Comparison of ENCODE assay signal across 8 cellular contexts in the genomic region with DNA sequence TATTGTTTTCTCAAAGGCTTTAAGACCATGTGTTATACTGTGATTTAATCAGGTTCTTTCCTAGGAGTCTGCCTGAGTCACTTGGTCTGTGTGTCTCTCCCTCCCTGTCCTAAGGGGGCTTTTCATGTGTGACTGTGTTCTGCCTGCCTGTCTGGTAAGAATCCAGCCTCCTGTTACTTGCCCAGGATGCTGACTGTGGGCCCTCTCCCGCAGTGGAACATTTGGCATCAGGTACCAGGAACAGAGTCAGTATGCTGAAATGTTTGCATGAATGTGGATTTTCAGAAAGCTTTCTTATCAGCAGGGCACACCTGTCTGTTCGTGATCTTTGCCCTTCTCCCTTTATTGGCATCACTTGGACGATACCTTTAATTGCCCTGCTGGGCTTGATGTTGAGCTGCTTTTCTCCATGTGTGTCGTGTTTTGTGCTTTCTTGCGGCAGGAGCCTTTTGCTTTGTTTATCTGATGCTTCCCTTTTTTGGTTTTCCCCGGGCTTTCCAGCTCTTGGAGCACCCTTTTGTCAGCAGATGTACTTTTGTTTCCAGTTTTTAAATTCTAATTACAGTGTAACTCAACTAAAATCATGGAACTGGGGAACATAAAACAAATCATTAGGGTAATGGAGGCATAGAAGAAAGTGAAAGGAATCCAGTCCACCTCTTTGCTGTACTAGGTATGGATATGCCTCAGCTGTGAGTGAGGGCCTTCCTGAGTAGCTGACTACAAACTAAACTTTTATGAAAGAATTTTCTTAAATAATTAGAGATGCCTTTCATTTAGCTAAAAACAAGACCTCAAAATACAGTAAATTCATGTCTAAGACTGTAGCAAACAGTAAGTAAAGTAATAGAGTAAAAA.
A peak's percentile ranks its signal among the peaks of the same experiment; 100 is the strongest.
DNase-seq lines count a peak whose midpoint lies in the region; ATAC-seq and TF ChIP-seq lines count a peak whose summit lies in the region.

No MANE protein-coding gene starts in this region.

- CTCF ChIA-PET in Caco-2 (lab: Charles Lee), result no interaction called here

- no peaks in the 10 kb centered on the region for H3K27me3 ChIP-seq in Caco-2 (replicated peaks; ENCODE audit: control insufficient read depth, insufficient read depth, low read length)

- no peaks in the 10 kb centered on the region for H3K9me3 Mint-ChIP-seq in Caco-2 (ENCODE audit: unreplicated experiment)
- no peaks in the 10 kb centered on the region for H3K9me3 Mint-ChIP-seq in dendritic cell treated with granulocyte-macrophage colony-stimulating factor and Interleukin-4, amounts not matched to agents 40 ng/mL and 50 ng/mL, for 4 days
- no peaks in the 10 kb centered on the region for H3K9me3 Mint-ChIP-seq in naive thymus-derived CD8-positive, alpha-beta T cell

- peaks cover 10% of the 10 kb centered on the region; the same call in 1 of the 2 replicates for H3K4me1 ChIP-seq in Caco-2

- H3K27ac Mint-ChIP-seq in Caco-2 (ENCODE audit: unreplicated experiment), result peak overlapping the region; percentile 71
- peak overlapping the region; percentile 83 for H3K27ac Mint-ChIP-seq in dendritic cell treated with granulocyte-macrophage colony-stimulating factor and Interleukin-4, amounts not matched to agents 40 ng/mL and 50 ng/mL, for 4 days
- peak overlapping the region in 6 of 10 donors; percentile 25 to 89 (median 46) for H3K27ac Mint-ChIP-seq in naive thymus-derived CD8-positive, alpha-beta T cell

- H3K9me3 ChIP-seq in Caco-2, result no peaks in the 10 kb centered on the region

- no peak overlapping the region for H3K4me3 ChIP-seq in Caco-2 (ENCODE audit: low read depth, low read length)

- no peaks in the 10 kb centered on the region for H3K27me3 Mint-ChIP-seq in Caco-2 (ENCODE audit: insufficient read depth, unreplicated experiment)
- no peaks in the 10 kb centered on the region for H3K27me3 Mint-ChIP-seq in dendritic cell treated with granulocyte-macrophage colony-stimulating factor and Interleukin-4, amounts not matched to agents 40 ng/mL and 50 ng/mL, for 4 days
- no peaks in the 10 kb centered on the region for H3K27me3 Mint-ChIP-seq in naive thymus-derived CD8-positive, alpha-beta T cell

- POLR2A ChIA-PET in Caco-2 (lab: Charles Lee), result no interaction called here
- POLR2A ChIA-PET in naive thymus-derived CD8-positive, alpha-beta T cell (lab: Charles Lee), result no interaction called here

- ATAC-seq in naive thymus-derived CD8-positive, alpha-beta T cell, result no peak
- ATAC-seq in HG03469 (IDR thresholded peaks at IDR 0.05; ENCODE audit: unreplicated experiment) (no peak), HG02938 (IDR thresholded peaks at IDR 0.05; ENCODE audit: unreplicated experiment) (no peak)

- peaks cover 6% of the 10 kb centered on the region for H3K36me3 Mint-ChIP-seq in Caco-2 (ENCODE audit: insufficient read depth, unreplicated experiment)
- peaks cover 25% of the 10 kb centered on the region for H3K36me3 Mint-ChIP-seq in dendritic cell treated with granulocyte-macrophage colony-stimulating factor and Interleukin-4, amounts not matched to agents 40 ng/mL and 50 ng/mL, for 4 days (ENCODE audit: low read depth)
- peaks cover 0 to 41% (median 8%) of the 10 kb centered on the region in 3 donors for H3K36me3 Mint-ChIP-seq in naive thymus-derived CD8-positive, alpha-beta T cell

- H3K36me3 ChIP-seq in Caco-2 (ENCODE audit: control insufficient read depth, insufficient read depth, low read length), result no peaks in the 10 kb centered on the region

- no peak for TF ChIP-seq CTCF in Caco-2 (IDR thresholded peaks at IDR 0.05; ENCODE audit: insufficient read depth in 1 of 2, low read depth in 1 of 2, low read length in 1 of 2, severe bottlenecking in 1 of 2, unreplicated experiment in 1 of 2)

- peak overlapping the region; percentile 56 for H3K4me3 Mint-ChIP-seq in Caco-2 (ENCODE audit: unreplicated experiment)
- peak overlapping the region; percentile 52 for H3K4me3 Mint-ChIP-seq in dendritic cell treated with granulocyte-macrophage colony-stimulating factor and Interleukin-4, amounts not matched to agents 40 ng/mL and 50 ng/mL, for 4 days
- no peak overlapping the region for H3K4me3 Mint-ChIP-seq in naive thymus-derived CD8-positive, alpha-beta T cell

- intact Hi-C loops in Caco-2 (cut with micrococcal nuclease; ENCODE audit: unreplicated experiment), result loop anchor here (2.0 kb wide), 2 partner anchors 23 to 65 kb away; no protein-coding TSS in a partner anchor
- intact Hi-C loops in dendritic cell treated with granulocyte-macrophage colony-stimulating factor and Interleukin-4, amounts not matched to agents 40 ng/mL and 50 ng/mL, for 4 days (cut with micrococcal nuclease), result no loop called here

- DNase-seq in Caco-2 (peak in 1 of 2 experiments; percentile 47), NCI-H2171 (lab: John Stamatoyannopoulos, UW) (peak; percentile 33), middle frontal gyrus (ENCODE audit: extremely low spot score, low spot score) (no peak), midbrain (lab: John Stamatoyannopoulos, UW) (no peak)
- DNase-seq in naive thymus-derived CD8-positive, alpha-beta T cell, result no peak

- H3K4me1 Mint-ChIP-seq in Caco-2 (ENCODE audit: low read depth, unreplicated experiment), result peaks cover 13% of the 10 kb centered on the region
- H3K4me1 Mint-ChIP-seq in dendritic cell treated with granulocyte-macrophage colony-stimulating factor and Interleukin-4, amounts not matched to agents 40 ng/mL and 50 ng/mL, for 4 days (ENCODE audit: low read depth), result peaks cover 36% of the 10 kb centered on the region
- H3K4me1 Mint-ChIP-seq in naive thymus-derived CD8-positive, alpha-beta T cell, result peaks cover 11 to 27% (median 20%) of the 10 kb centered on the region in 4 donors

- BruUV-seq in Caco-2 (replicated peaks; lab: Mats Ljungman, UMichigan), result no TSS peak

Comparison
In these comparisons a context has a peak if more than half of its experiments do, and no peak if none do; other contexts are left out.
1. H3K4me3 Mint-ChIP-seq: peak in Caco-2 (single experiment) and dendritic cell treated with granulocyte-macrophage colony-stimulating factor and Interleukin-4, amounts not matched to agents 40 ng/mL and 50 ng/mL, for 4 days (single experiment); none in naive thymus-derived CD8-positive, alpha-beta T cell (0 of 10).
2. Peak in every context shown above with its lines, with median percentiles within 50 percentile points of each other: H3K27ac Mint-ChIP-seq.